In the genomic region with DNA sequence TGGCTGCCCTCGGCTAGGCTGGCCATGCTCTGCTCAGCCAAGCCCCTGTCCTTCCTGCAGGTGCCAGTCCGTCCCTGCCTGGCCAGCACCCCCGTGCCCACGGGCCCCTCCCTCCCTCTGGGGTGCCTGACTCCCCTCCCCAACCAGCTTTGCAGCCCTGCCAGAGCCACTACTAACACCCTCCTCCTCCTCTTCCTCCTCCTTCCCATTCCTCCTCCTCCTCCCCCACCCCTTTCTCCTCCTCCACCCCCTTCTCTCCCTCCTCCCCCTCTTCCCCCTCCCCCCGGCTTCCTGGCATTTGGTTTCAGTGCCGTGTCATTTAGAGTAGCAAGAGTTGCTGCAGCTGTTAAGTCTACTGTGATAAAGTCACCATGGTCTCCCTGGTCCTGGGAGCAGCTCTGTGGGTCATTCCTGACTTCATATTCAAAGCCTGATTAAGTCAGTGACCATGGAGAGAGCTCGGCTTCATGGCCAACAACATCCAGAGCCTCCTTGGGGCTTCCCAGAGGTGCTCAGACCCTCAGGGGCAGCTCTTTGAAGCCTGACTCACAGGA, we compare ENCODE assay signal across 12 cellular contexts.
DNase-seq lines count a peak whose midpoint lies in the region; ATAC-seq and TF ChIP-seq lines count a peak whose summit lies in the region.
"Had no signal": no experiment of that assay in that cellular context is flagged by ENCODE, and none has a peak within 500 bp of the region (broad histone marks: within the 10 kb centered on the region; RNA-seq: fewer than 3 reads in every experiment).

No MANE protein-coding gene starts in this region.

- DNase-seq in OCI-M1 (lab: John Stamatoyannopoulos, UW) (peak; percentile 73), heart right ventricle (peak; percentile 29 to 43), psoas muscle (no peak), D341Med (ENCODE audit: low spot score) (no peak), putamen (ENCODE audit: low spot score) (no peak)
- DNase-seq: activated CD4-positive, CD25-positive, alpha-beta regulatory T cell; activated gamma-delta T cell; GF-D8 had no signal

- WGBS in heart right ventricle, 2 donors = 17 to 27% methylated on average over 6 to 7 of the region's 7 CpGs
- WGBS in psoas muscle, 3 donors = 12 to 13% (median 13%) methylated on average over 6 to 7 of the region's 7 CpGs

- H3K27me3 ChIP-seq in heart right ventricle (no peaks in the 10 kb centered on the region), psoas muscle (ENCODE audit: insufficient read depth in 3 of 3, low read length in 2 of 3) (no peaks in the 10 kb centered on the region)
- H3K27me3 ChIP-seq: suprapubic skin had no signal

- no peaks in the 10 kb centered on the region for H3K9me3 ChIP-seq in HEK293 (ENCODE audit: control insufficient read depth, insufficient read depth, low read depth, low read length)
- H3K9me3 ChIP-seq in heart right ventricle = no peaks in the 10 kb centered on the region
- no peaks in the 10 kb centered on the region for H3K9me3 ChIP-seq in psoas muscle
- H3K9me3 ChIP-seq: suprapubic skin had no signal

- no peak overlapping the region for H3K27ac ChIP-seq in HEK293 (ENCODE audit: extremely low read depth, low read depth, low read length)
- peak overlapping the region in 6 of 10 donors; percentile 8 to 64 (median 49) for H3K27ac ChIP-seq in heart right ventricle
- H3K27ac ChIP-seq in psoas muscle = no peak overlapping the region
- H3K27ac ChIP-seq: suprapubic skin had no signal

- TF ChIP-seq CTCF in HEK293 (tag by site-specific recombination; IDR thresholded peaks at IDR 0.05) (no peak), heart right ventricle (IDR thresholded peaks at IDR 0.05) (no peak), psoas muscle (IDR thresholded peaks at IDR 0.05) (no peak)

- no peaks in the 10 kb centered on the region for H3K36me3 ChIP-seq in HEK293 (ENCODE audit: control insufficient read depth in 2 of 2, insufficient read depth in 1 of 2, low read length in 2 of 2)
- H3K36me3 ChIP-seq in heart right ventricle = no peaks in the 10 kb centered on the region
- no peaks in the 10 kb centered on the region for H3K36me3 ChIP-seq in psoas muscle (ENCODE audit: insufficient read depth in 1 of 2, low read depth in 1 of 2)
- H3K36me3 ChIP-seq: suprapubic skin had no signal

- ATAC-seq in heart right ventricle (peak; percentile 26 to 72 (median 56)), psoas muscle (peak; percentile 38 to 71 (median 61)), GM18498 (IDR thresholded peaks at IDR 0.05; ENCODE audit: unreplicated experiment) (no peak), HG03108 (IDR thresholded peaks at IDR 0.05; ENCODE audit: unreplicated experiment) (no peak)

- CTCF ChIA-PET in HEK293 (lab: Yijun Ruan, JAX) = interaction anchor here (1.3 kb wide), 1 partner anchor 8 kb away, joined by 3 read pairs; no protein-coding TSS in a partner anchor

- intact Hi-C loops in heart right ventricle (cut with DNase I) (no loop called here), psoas muscle (cut with DNase I) (no loop called here)

- POLR2A ChIA-PET in HEK293 (lab: Yijun Ruan, JAX) = no interaction called here

- H3K4me3 ChIP-seq in HEK293 (ENCODE audit: low read depth, low read length) (no peak overlapping the region), heart right ventricle (no peak overlapping the region), psoas muscle (no peak overlapping the region)
- H3K4me3 ChIP-seq: suprapubic skin had no signal

- H3K4me1 ChIP-seq in HEK293 (ENCODE audit: control insufficient read depth, insufficient read depth, low read length) = no peaks in the 10 kb centered on the region
- H3K4me1 ChIP-seq in heart right ventricle = peaks cover 2 to 27% (median 17%) of the 10 kb centered on the region in 9 donors
- H3K4me1 ChIP-seq in psoas muscle = peaks cover 12% of the 10 kb centered on the region

TF ChIP-seq in HEK293, 187 proteins besides CTCF, POLR2A, EP300 and RAD21:
- TF ChIP-seq, protein P1, sequence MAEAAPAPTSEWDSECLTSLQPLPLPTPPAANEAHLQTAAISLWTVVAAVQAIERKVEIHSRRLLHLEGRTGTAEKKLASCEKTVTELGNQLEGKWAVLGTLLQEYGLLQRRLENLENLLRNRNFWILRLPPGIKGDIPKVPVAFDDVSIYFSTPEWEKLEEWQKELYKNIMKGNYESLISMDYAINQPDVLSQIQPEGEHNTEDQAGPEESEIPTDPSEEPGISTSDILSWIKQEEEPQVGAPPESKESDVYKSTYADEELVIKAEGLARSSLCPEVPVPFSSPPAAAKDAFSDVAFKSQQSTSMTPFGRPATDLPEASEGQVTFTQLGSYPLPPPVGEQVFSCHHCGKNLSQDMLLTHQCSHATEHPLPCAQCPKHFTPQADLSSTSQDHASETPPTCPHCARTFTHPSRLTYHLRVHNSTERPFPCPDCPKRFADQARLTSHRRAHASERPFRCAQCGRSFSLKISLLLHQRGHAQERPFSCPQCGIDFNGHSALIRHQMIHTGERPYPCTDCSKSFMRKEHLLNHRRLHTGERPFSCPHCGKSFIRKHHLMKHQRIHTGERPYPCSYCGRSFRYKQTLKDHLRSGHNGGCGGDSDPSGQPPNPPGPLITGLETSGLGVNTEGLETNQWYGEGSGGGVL (tag by site-specific recombination; IDR thresholded peaks at IDR 0.05) = peak; percentile 79
- TF ChIP-seq ZFHX2 (tag by site-specific recombination; conservative IDR thresholded peaks at IDR 0.05) (peak; percentile 73), EGR2 (tag by site-specific recombination; IDR thresholded peaks at IDR 0.05; ENCODE audit: low read depth) (peak; percentile 73; the same call in 1 of the 2 replicates), ZNF558 (tag by site-specific recombination; IDR thresholded peaks at IDR 0.05) (no peak), ZNF10 (tag by site-specific recombination; IDR thresholded peaks at IDR 0.05) (no peak)
- TF ChIP-seq, protein P2, sequence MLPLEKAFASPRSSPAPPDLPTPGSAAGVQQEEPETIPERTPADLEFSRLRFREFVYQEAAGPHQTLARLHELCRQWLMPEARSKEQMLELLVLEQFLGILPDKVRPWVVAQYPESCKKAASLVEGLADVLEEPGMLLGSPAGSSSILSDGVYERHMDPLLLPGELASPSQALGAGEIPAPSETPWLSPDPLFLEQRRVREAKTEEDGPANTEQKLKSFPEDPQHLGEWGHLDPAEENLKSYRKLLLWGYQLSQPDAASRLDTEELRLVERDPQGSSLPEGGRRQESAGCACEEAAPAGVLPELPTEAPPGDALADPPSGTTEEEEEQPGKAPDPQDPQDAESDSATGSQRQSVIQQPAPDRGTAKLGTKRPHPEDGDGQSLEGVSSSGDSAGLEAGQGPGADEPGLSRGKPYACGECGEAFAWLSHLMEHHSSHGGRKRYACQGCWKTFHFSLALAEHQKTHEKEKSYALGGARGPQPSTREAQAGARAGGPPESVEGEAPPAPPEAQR (tag by site-specific recombination; IDR thresholded peaks at IDR 0.05) = no peak

Comparison
In these comparisons a context has a peak if more than half of its experiments do, and no peak if none do; other contexts are left out.
1. H3K27ac ChIP-seq: peak in heart right ventricle (6 of 10); none in HEK293 (single experiment) and psoas muscle (single experiment).
2. DNase-seq: peak in OCI-M1 (single experiment) and heart right ventricle (2 of 2); none in psoas muscle (0 of 2), D341Med (single experiment) and putamen (single experiment).
3. ATAC-seq: peak in heart right ventricle (8 of 8) and psoas muscle (4 of 4); none in GM18498 (single experiment) and HG03108 (single experiment).